Comparison of ENCODE assay signal across 8 cellular contexts in the genomic region with DNA sequence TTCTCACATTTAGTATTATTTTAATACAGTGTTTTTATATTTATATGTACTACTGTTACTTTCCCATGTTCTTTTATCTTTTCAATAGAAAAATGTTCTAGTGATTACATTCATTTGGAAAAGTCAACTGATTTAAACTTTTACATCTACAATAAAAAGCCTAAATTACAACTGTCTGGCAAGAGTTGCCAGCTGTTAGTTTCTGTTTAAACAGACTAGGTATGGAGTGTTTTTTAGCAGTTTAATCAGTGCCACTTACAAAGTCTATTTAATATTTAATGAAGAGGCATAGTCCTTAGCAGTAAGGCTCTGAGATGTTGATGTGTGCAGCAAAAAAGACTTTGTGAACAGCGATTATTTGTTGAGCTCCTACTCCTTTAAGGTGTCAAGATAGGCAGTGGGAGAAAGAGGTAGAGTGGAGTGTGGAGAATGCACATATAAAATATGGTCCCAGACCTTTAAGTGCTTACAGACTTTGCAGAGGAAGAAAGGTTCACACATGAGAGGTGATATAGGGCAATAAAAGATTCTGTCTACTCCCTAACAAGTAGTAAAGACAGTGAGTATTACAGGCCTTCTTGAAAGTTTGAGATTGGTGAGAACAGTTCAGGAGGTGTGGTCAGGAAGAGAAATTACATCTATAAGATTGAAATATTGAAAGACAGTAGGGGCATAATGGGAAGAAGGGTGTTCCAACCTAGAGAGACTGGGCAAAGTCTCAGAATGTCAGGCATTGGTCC.
"Had no signal": no experiment of that assay in that cellular context is flagged by ENCODE, and none has a peak within 500 bp of the region (broad histone marks: within the 10 kb centered on the region; RNA-seq: fewer than 3 reads in every experiment).

No MANE protein-coding gene starts in this region.

- ATAC-seq: HCT116, K562 had no signal

- H3K9me3 ChIP-seq: HAP-1 had no signal

- DNase-seq: GM23248, GOT3, H7, IMR-90 had no signal

- H3K36me3 ChIP-seq: HAP-1 had no signal

- H3K4me3 ChIP-seq: GM23248, HAP-1, K562 had no signal

- FAIRE-seq: K562 had no signal

- H3K27ac ChIP-seq: GM23248, HL-60 had no signal

- H3K9ac ChIP-seq: GM23248 had no signal
